17 cellular contexts compared by ENCODE assay signal in the genomic region with DNA sequence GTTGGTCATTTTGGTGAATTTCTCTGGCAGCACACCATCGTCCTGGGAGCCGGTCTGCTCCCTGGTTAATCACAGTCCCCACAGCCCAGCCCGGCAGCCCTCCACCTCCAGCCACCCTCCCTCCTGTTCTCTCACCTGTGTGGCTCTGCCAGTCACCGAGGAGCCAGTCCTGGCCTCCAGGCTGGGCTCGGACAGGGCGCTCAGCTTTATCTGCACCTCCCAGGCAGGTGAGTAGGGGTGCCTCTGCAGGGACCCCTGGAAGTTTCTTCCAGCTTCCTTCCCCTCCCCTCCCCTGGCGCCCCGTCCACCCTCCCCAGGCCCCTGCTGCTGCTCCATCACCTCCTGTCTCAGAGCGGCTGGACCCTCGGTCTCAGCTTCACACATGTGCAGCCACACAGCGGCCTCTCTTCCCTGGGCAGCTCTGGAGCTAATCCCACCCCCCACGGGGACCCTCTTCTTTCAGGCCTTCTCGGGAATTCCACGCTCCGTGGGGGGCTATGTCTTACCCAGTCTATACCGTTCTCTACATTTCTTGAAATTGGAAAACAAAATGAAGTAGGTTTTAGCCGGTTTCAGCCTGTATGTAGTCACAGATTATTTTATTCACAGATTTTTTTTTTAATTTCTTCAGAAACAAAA.
"Had no signal": no experiment of that assay in that cellular context is flagged by ENCODE, and none has a peak within 500 bp of the region (broad histone marks: within the 10 kb centered on the region; RNA-seq: fewer than 3 reads in every experiment).

No MANE protein-coding gene starts in this region.

- H3K4me1 ChIP-seq: esophagus squamous epithelium, gastroesophageal sphincter, suprapubic skin, thyroid gland had no signal

- ATAC-seq: effector memory CD8-positive, alpha-beta T cell; gastroesophageal sphincter; left colon; mucosa of descending colon; naive thymus-derived CD8-positive, alpha-beta T cell; sciatic nerve; stimulated activated naive CD8-positive, alpha-beta T cell treated with anti-CD3 and anti-CD28 coated beads, Interleukin-15, Interleukin-2, amounts not matched to agents 100 U/mL and 50 U/mL, for 24 hours had no signal

- H3K36me3 Mint-ChIP-seq: naive thymus-derived CD8-positive, alpha-beta T cell; type B pancreatic cell had no signal

- DNase-seq: caudate nucleus; effector memory CD8-positive, alpha-beta T cell; esophagus squamous epithelium; foreskin fibroblast; glutamatergic neuron; left colon; mammary epithelial cell; mucosa of descending colon; naive thymus-derived CD8-positive, alpha-beta T cell; stimulated activated naive CD8-positive, alpha-beta T cell treated with anti-CD3 and anti-CD28 coated beads, Interleukin-15, Interleukin-2, amounts not matched to agents 100 U/mL and 50 U/mL, for 24 hours; thyroid gland had no signal

- H3K9me3 ChIP-seq: esophagus squamous epithelium, gastroesophageal sphincter, mucosa of descending colon, neutrophil, suprapubic skin, thyroid gland had no signal

- H3K4me3 Mint-ChIP-seq: effector memory CD8-positive, alpha-beta T cell; naive thymus-derived CD8-positive, alpha-beta T cell; type B pancreatic cell had no signal

- H3K27ac ChIP-seq: esophagus squamous epithelium, gastroesophageal sphincter, neutrophil, suprapubic skin, thyroid gland had no signal

- H3K4me3 ChIP-seq: esophagus squamous epithelium, gastroesophageal sphincter, mucosa of descending colon, suprapubic skin, thyroid gland had no signal

- FAIRE-seq: urothelium cell line had no signal

- H3K4me1 Mint-ChIP-seq: naive thymus-derived CD8-positive, alpha-beta T cell had no signal

- H3K36me3 ChIP-seq: esophagus squamous epithelium, gastroesophageal sphincter, neutrophil, suprapubic skin, thyroid gland had no signal

- H3K9me3 Mint-ChIP-seq: type B pancreatic cell had no signal

- H3K27me3 ChIP-seq: thyroid gland had no signal

- H3K27ac Mint-ChIP-seq: effector memory CD8-positive, alpha-beta T cell; naive thymus-derived CD8-positive, alpha-beta T cell; type B pancreatic cell had no signal
